In genomic region chr4:183444149-183444952, GRCh38 we compare ENCODE assay signal across 8 cellular contexts. TPM values are rescaled to one million over a fixed set of nuclear protein-coding genes. Genes with fewer than 3 reads are reported as not detected.
DNase-seq lines count a peak whose midpoint lies in the region; ATAC-seq and TF ChIP-seq lines count a peak whose summit lies in the region.

A gene with protein sequence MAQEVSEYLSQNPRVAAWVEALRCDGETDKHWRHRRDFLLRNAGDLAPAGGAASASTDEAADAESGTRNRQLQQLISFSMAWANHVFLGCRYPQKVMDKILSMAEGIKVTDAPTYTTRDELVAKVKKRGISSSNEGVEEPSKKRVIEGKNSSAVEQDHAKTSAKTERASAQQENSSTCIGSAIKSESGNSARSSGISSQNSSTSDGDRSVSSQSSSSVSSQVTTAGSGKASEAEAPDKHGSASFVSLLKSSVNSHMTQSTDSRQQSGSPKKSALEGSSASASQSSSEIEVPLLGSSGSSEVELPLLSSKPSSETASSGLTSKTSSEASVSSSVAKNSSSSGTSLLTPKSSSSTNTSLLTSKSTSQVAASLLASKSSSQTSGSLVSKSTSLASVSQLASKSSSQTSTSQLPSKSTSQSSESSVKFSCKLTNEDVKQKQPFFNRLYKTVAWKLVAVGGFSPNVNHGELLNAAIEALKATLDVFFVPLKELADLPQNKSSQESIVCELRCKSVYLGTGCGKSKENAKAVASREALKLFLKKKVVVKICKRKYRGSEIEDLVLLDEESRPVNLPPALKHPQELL (plus strand): TSS chr4:183444636. CDS start chr4:183444798, 162 bp downstream.

- intact Hi-C loops in left ventricle myocardium inferior (cut with micrococcal nuclease) = no loop called here
- intact Hi-C loops in psoas muscle (cut with DNase I) = loop anchor here in 1 of 2 donors (5.0 kb wide), 1 partner anchor 58 kb away; no protein-coding TSS in a partner anchor

- H3K9me3 ChIP-seq in T-helper 17 cell (ENCODE audit: control insufficient read depth, low read length, poor library complexity, severe bottlenecking) = no peaks in the 10 kb centered on the region
- no peaks in the 10 kb centered on the region for H3K9me3 ChIP-seq in left ventricle myocardium inferior (replicated peaks)
- H3K9me3 ChIP-seq in psoas muscle = no peaks in the 10 kb centered on the region

- DNase-seq in NCI-H187 (lab: John Stamatoyannopoulos, UW) (peak; percentile 60 to 71), T-helper 17 cell (peak; percentile 91), amygdala (lab: John Stamatoyannopoulos, UW) (peak; percentile 35 to 95 (median 86)), left ventricle myocardium inferior (peak; percentile 95), psoas muscle (peak; percentile 95 to 97)

- 0% methylated on average over 75 to 101 of the region's 101 CpGs for WGBS in psoas muscle, 3 donors
- under 1% methylated on average over 100 of the region's 101 CpGs for WGBS in urinary bladder

- H3K36me3 ChIP-seq in left ventricle myocardium inferior (peaks cover 36% of the 10 kb centered on the region), psoas muscle (ENCODE audit: insufficient read depth in 1 of 2, low read depth in 1 of 2) (peaks cover 0 to 37% of the 10 kb centered on the region in 2 donors), urinary bladder (ENCODE audit: insufficient read depth) (peaks cover 4% of the 10 kb centered on the region)

- H3K4me3 ChIP-seq in left ventricle myocardium inferior = peak within 1 kb of the TSS; percentile 92
- peak within 1 kb of the TSS; percentile 98 for H3K4me3 ChIP-seq in psoas muscle
- peak within 1 kb of the TSS; percentile 84 for H3K4me3 ChIP-seq in urinary bladder (ENCODE audit: low read depth, low read length)

- H3K27me3 ChIP-seq in left ventricle myocardium inferior (ENCODE audit: low read depth) (no peaks in the 10 kb centered on the region), psoas muscle (ENCODE audit: insufficient read depth in 3 of 3, low read length in 2 of 3) (no peaks in the 10 kb centered on the region)

- H3K4me1 ChIP-seq in left ventricle myocardium inferior = peaks cover 69% of the 10 kb centered on the region
- peaks cover 51% of the 10 kb centered on the region for H3K4me1 ChIP-seq in psoas muscle
- peaks cover 2% of the 10 kb centered on the region for H3K4me1 ChIP-seq in urinary bladder (ENCODE audit: insufficient read depth)

- ATAC-seq in GM18502 (IDR thresholded peaks at IDR 0.05; ENCODE audit: poor library complexity, unreplicated experiment) (peak; percentile 87), HG02943 (IDR thresholded peaks at IDR 0.05; ENCODE audit: low read depth, unreplicated experiment) (peak; percentile 89), T-helper 17 cell (peak; percentile 88), psoas muscle (peak; percentile 94 to 96 (median 96))

- peak; percentile 26 for TF ChIP-seq CTCF in left ventricle myocardium inferior (IDR thresholded peaks at IDR 0.05; ENCODE audit: borderline replicate concordance)
- TF ChIP-seq CTCF in psoas muscle (IDR thresholded peaks at IDR 0.05) = peak; percentile 17

- H3K27ac Mint-ChIP-seq in T-helper 17 cell = peak within 1 kb of the TSS; percentile 96

- H3K36me3 Mint-ChIP-seq in T-helper 17 cell (ENCODE audit: low read depth) = no peaks in the 10 kb centered on the region

- H3K27ac ChIP-seq in left ventricle myocardium inferior (replicated peaks) (peak within 1 kb of the TSS; percentile 98), psoas muscle (peak within 1 kb of the TSS; percentile 99), urinary bladder (ENCODE audit: low read depth) (peak within 1 kb of the TSS; percentile 95)

- no peaks in the 10 kb centered on the region for H3K27me3 Mint-ChIP-seq in T-helper 17 cell

- peak within 1 kb of the TSS; percentile 93 for H3K4me3 Mint-ChIP-seq in T-helper 17 cell

- H3K4me1 Mint-ChIP-seq in T-helper 17 cell = peaks cover 15% of the 10 kb centered on the region

RNA-seq across cellular contexts. Expression of the gene that starts here (rescaled TPM):
- 10 to 100 TPM; 25.9 to 33.4 TPM for total RNA-seq in T-helper 17 cell
- 8.5 TPM for total RNA-seq in left ventricle myocardium inferior
- total RNA-seq in psoas muscle = 10 to 100 TPM in 1 of 4 donors, 1 to 10 TPM in 3; 6.9 to 13.1 (median 8.3) TPM
- 10 to 100 TPM in 2 of 3 donors, 1 to 10 TPM in 1; 6.5 to 21.0 (median 12.3) TPM for polyA plus RNA-seq in psoas muscle
- 19.6 TPM for total RNA-seq in urinary bladder
- 19.1 TPM for polyA plus RNA-seq in urinary bladder

Comparison
In these comparisons a context has a peak if more than half of its experiments do, and no peak if none do; other contexts are left out.
1. Peak in every context shown above with its lines: DNase-seq, ATAC-seq, H3K4me3 ChIP-seq and H3K27ac ChIP-seq.